In genomic region chr13:49098771-49099512, GRCh38 we compare ENCODE assay signal across 9 cellular contexts.
A peak's percentile ranks its signal among the peaks of the same experiment; 100 is the strongest.
DNase-seq lines count a peak whose midpoint lies in the region; ATAC-seq and TF ChIP-seq lines count a peak whose summit lies in the region.
"Had no signal": no experiment of that assay in that cellular context is flagged by ENCODE, and none has a peak within 500 bp of the region (broad histone marks: within the 10 kb centered on the region; RNA-seq: fewer than 3 reads in every experiment).

No MANE protein-coding gene starts in this region.

- H3K27me3 Mint-ChIP-seq in H9 (ENCODE audit: low read depth): no peaks in the 10 kb centered on the region
- no peaks in the 10 kb centered on the region for H3K27me3 Mint-ChIP-seq in T-helper 2 cell treated with Interferon-gamma antibody and Interleukin-4, amounts not matched to agents 5 μg/mL and 100 μg/mL, for 36 hours (ENCODE audit: low read depth)
- H3K27me3 Mint-ChIP-seq: naive B cell had no signal

- H3K14ac ChIP-seq in H9 (ENCODE audit: insufficient read depth, low read length): no peak overlapping the region

- H2BK15ac ChIP-seq in H9 (ENCODE audit: low read depth, low read length): no peak overlapping the region

- no peaks in the 10 kb centered on the region for H3K4me1 Mint-ChIP-seq in H9
- H3K4me1 Mint-ChIP-seq in T-helper 2 cell treated with Interferon-gamma antibody and Interleukin-4, amounts not matched to agents 5 μg/mL and 100 μg/mL, for 36 hours (ENCODE audit: low read depth): peaks cover 3% of the 10 kb centered on the region

- no peak overlapping the region for H2BK120ac ChIP-seq in H9 (ENCODE audit: low read depth, low read length, poor library complexity, severe bottlenecking)

- no peak overlapping the region for H3T11ph ChIP-seq in H9 (ENCODE audit: low read length)

- H3K27ac Mint-ChIP-seq in H9: no peak overlapping the region
- no peak overlapping the region for H3K27ac Mint-ChIP-seq in T-helper 2 cell treated with Interferon-gamma antibody and Interleukin-4, amounts not matched to agents 5 μg/mL and 100 μg/mL, for 36 hours

- no peaks in the 10 kb centered on the region for H3K36me3 ChIP-seq in ACC112 (ENCODE audit: insufficient read depth, low read length)
- no peaks in the 10 kb centered on the region for H3K36me3 ChIP-seq in ascending aorta

- H3K4me3 Mint-ChIP-seq in H9: no peak overlapping the region
- no peak overlapping the region for H3K4me3 Mint-ChIP-seq in T-helper 2 cell treated with Interferon-gamma antibody and Interleukin-4, amounts not matched to agents 5 μg/mL and 100 μg/mL, for 36 hours
- H3K4me3 Mint-ChIP-seq: naive B cell had no signal

- ATAC-seq in left colon: peak; percentile 86

- peak; percentile 65 for TF ChIP-seq CTCF in H9 (conservative IDR thresholded peaks at IDR 0.05)
- TF ChIP-seq CTCF in ascending aorta (IDR thresholded peaks at IDR 0.05): peak in 1 of 3 experiments; percentile 35

- H4K8ac ChIP-seq in H9 (replicated peaks; ENCODE audit: insufficient read length, low read depth, low read length): no peak overlapping the region

- intact Hi-C loops in ascending aorta (cut with DNase I): loop anchor here (10.0 kb wide), 1 partner anchor 284 kb away; no protein-coding TSS in a partner anchor
- intact Hi-C loops in left colon (cut with DNase I, micrococcal nuclease): loop anchor here in 1 of 2 donors (10.0 kb wide), 1 partner anchor 114 kb away; no protein-coding TSS in a partner anchor

- H3K27ac ChIP-seq in ACC112 (ENCODE audit: low read depth, low read length) (peak overlapping the region; percentile 100), H9 (ENCODE audit: insufficient read length, low read depth, low read length) (no peak overlapping the region), ascending aorta (peak overlapping the region; percentile 9 to 43)

- no peak overlapping the region for H2BK5ac ChIP-seq in H9 (ENCODE audit: insufficient read length, low read length)

- H3K4me3 ChIP-seq in ACC112 (ENCODE audit: low read depth, low read length) (peak overlapping the region; percentile 1; the same call in 1 of the 2 replicates), ascending aorta (no peak overlapping the region)

- H3K36me3 Mint-ChIP-seq in H9 (ENCODE audit: insufficient read depth in 1 of 3, low read depth in 3 of 3): no peaks in the 10 kb centered on the region
- no peaks in the 10 kb centered on the region for H3K36me3 Mint-ChIP-seq in T-helper 2 cell treated with Interferon-gamma antibody and Interleukin-4, amounts not matched to agents 5 μg/mL and 100 μg/mL, for 36 hours (ENCODE audit: low read depth)

- H2BK12ac ChIP-seq in H9 (ENCODE audit: insufficient read length, low read depth, low read length): no peak overlapping the region

- H4K5ac ChIP-seq in H9 (ENCODE audit: insufficient read length, low read depth, low read length): no peak overlapping the region

- H3K27me3 ChIP-seq in ACC112 (ENCODE audit: insufficient read depth, low read length): no peaks in the 10 kb centered on the region
- H3K27me3 ChIP-seq in H9 (ENCODE audit: insufficient read depth, low read length): no peaks in the 10 kb centered on the region
- H3K27me3 ChIP-seq in ascending aorta: no peaks in the 10 kb centered on the region

- H2BK20ac ChIP-seq in H9 (ENCODE audit: low read depth, low read length, poor library complexity, severe bottlenecking): no peak overlapping the region

- H3K9me3 ChIP-seq in H9 (ENCODE audit: control insufficient read depth, low read depth, low read length) (no peaks in the 10 kb centered on the region), ascending aorta (no peaks in the 10 kb centered on the region)

- H2AFZ ChIP-seq in ACC112 (ENCODE audit: low read length, unreplicated experiment) (peak overlapping the region; percentile 46), H9 (ENCODE audit: low read length) (no peak overlapping the region)

- H3K79me1 ChIP-seq in H9 (ENCODE audit: insufficient read depth, low read depth, low read length, poor library complexity, severe bottlenecking): no peaks in the 10 kb centered on the region

- H3K18ac ChIP-seq in H9 (ENCODE audit: insufficient read length, low read depth, low read length): no peak overlapping the region

- no peak for DNase-seq in H9
- DNase-seq in ascending aorta (ENCODE audit: low spot score in 2 of 2): no peak
- no peak for DNase-seq in left colon
- no peak for DNase-seq in activated CD8-positive, alpha-beta memory T cell treated with anti-CD3 and anti-CD28 coated beads, Interleukin-2, amount 50 U/mL, for 4 hours
- DNase-seq in islet precursor cell: no peak
- no peak for DNase-seq in T-helper 2 cell treated with Interferon-gamma antibody and Interleukin-4, amounts not matched to agents 5 μg/mL and 100 μg/mL, for 36 hours (ENCODE audit: low spot score)
- DNase-seq in activated effector memory CD4-positive, alpha-beta T cell treated with Interleukin-2 at 50 U/mL for 16 hours: no peak
- DNase-seq: naive B cell had no signal

- no peak overlapping the region for H3K56ac ChIP-seq in H9 (ENCODE audit: insufficient read length, low read depth, low read length)

- peaks cover 35% of the 10 kb centered on the region for H3K4me1 ChIP-seq in ACC112 (ENCODE audit: control insufficient read depth, insufficient read depth, low read length, unreplicated experiment)
- no peaks in the 10 kb centered on the region for H3K4me1 ChIP-seq in H9 (ENCODE audit: insufficient read depth, low read length)
- peaks cover 13 to 28% of the 10 kb centered on the region in 2 donors for H3K4me1 ChIP-seq in ascending aorta

- H4K20me1 ChIP-seq in H9 (ENCODE audit: control insufficient read depth, insufficient read depth, insufficient read length): no peaks in the 10 kb centered on the region

- H3K79me2 ChIP-seq in ACC112 (ENCODE audit: control insufficient read depth, insufficient read depth, low read length, unreplicated experiment) (peaks cover 5% of the 10 kb centered on the region), H9 (ENCODE audit: insufficient read depth, low read length) (no peaks in the 10 kb centered on the region)

- H2AK5ac ChIP-seq in H9 (ENCODE audit: insufficient read length, low read length): no peak overlapping the region

- H3K23me2 ChIP-seq in H9 (ENCODE audit: insufficient read length, low read depth, low read length, poor library complexity, severe bottlenecking): no peaks in the 10 kb centered on the region

- no peak overlapping the region for H4K91ac ChIP-seq in H9 (ENCODE audit: insufficient read length, low read depth, low read length)

- no peak overlapping the region for H3K4ac ChIP-seq in H9 (ENCODE audit: low read depth, low read length)

- H3K4me2 ChIP-seq in H9 (ENCODE audit: insufficient read depth, insufficient read length, low read length): no peak overlapping the region

- no peaks in the 10 kb centered on the region for H3K9me3 Mint-ChIP-seq in H9
- no peaks in the 10 kb centered on the region for H3K9me3 Mint-ChIP-seq in T-helper 2 cell treated with Interferon-gamma antibody and Interleukin-4, amounts not matched to agents 5 μg/mL and 100 μg/mL, for 36 hours
- H3K9me3 Mint-ChIP-seq: naive B cell had no signal

- no peak overlapping the region for H3K9ac ChIP-seq in H9 (ENCODE audit: extremely low read depth, insufficient read length, low read length)

- no peak overlapping the region for H3K23ac ChIP-seq in H9 (ENCODE audit: insufficient read length, low read depth, low read length)
